Comparison of ENCODE assay signal across 8 cellular contexts in the genomic region with DNA sequence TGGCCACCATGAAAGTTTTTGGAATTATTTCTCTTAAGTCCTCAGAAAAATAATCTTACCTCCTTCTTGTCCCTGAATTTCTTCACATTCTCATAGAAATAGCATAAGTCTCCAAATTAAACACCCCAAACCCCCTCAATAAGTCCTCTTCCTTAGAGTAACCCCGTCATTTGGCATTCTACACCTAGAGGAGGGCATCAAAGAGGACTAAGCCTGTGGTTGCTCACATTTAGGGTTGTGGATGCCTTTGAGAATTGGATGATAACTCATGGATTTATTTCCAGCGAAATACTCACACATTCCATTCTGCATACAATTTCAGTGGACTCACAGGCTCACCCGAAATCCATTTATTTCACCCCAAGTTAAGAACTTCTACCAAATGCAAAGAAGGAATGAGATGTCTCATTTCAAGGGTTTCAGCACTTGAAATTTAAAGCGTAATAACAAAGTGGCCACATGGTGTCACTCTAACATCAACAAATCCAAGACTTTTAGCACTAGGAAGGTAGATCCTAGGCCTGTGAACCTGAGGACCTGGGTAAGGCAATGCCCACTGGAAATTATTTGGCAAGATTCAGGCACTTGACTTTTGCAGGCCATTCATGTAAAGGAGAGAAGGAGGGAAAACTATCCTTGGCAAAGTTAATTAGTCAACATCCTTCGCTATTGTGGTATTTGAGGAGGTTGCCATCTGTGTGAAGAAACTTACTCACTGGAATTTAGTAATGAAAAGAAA. TPM values are rescaled to one million over a fixed set of nuclear protein-coding genes. Genes with fewer than 3 reads are reported as not detected.
DNase-seq lines count a peak whose midpoint lies in the region; ATAC-seq and TF ChIP-seq lines count a peak whose summit lies in the region.

No MANE protein-coding gene starts in this region.

- H3K4me3 ChIP-seq in ovary, result no peak overlapping the region

- no peaks in the 10 kb centered on the region for H3K27me3 ChIP-seq in ovary

- no peak overlapping the region for H3K4me3 Mint-ChIP-seq in activated B cell treated with CpG ODN at 0.5 μM for 24 hours

- POLR2A ChIA-PET in activated B cell treated with CpG ODN at 0.5 μM for 24 hours (lab: Charles Lee), result no interaction called here

- no peaks in the 10 kb centered on the region for H3K4me1 ChIP-seq in ovary (ENCODE audit: insufficient read depth)

- H3K27me3 Mint-ChIP-seq in activated B cell treated with CpG ODN at 0.5 μM for 24 hours, result peaks cover 12% of the 10 kb centered on the region

- intact Hi-C loops in activated B cell treated with CpG ODN at 0.5 μM for 24 hours (cut with micrococcal nuclease) (loop anchor here (1.0 to 10.0 kb wide), 8 partner anchors 88 to 1561 kb away; no protein-coding TSS in a partner anchor), ovary (cut with DNase I) (loop anchor here (5.0 to 10.0 kb wide), 2 partner anchors 779 to 781 kb away; no protein-coding TSS in a partner anchor), posterior vena cava (cut with DNase I) (loop anchor here (10.0 kb wide), 2 partner anchors 91 to 781 kb away; no protein-coding TSS in a partner anchor)

- H3K27ac Mint-ChIP-seq in activated B cell treated with CpG ODN at 0.5 μM for 24 hours, result no peak overlapping the region

- H3K9me3 ChIP-seq in ovary, result no peaks in the 10 kb centered on the region

- no peak for TF ChIP-seq EP300 in ovary (IDR thresholded peaks at IDR 0.05)

- WGBS in ovary, 3 donors, result 29 to 34% (median 31%) methylated on average over 5 of the region's 5 CpGs

- no peaks in the 10 kb centered on the region for H3K36me3 Mint-ChIP-seq in activated B cell treated with CpG ODN at 0.5 μM for 24 hours (ENCODE audit: low read depth)

- no peak for TF ChIP-seq POLR2A in ovary (IDR thresholded peaks at IDR 0.05)

- no peaks in the 10 kb centered on the region for H3K36me3 ChIP-seq in ovary

- no peak for TF ChIP-seq CTCF in activated B cell treated with CpG ODN at 0.5 μM for 24 hours (IDR thresholded peaks at IDR 0.05)
- peak in 2 of 3 donors; percentile 25 to 50 for TF ChIP-seq CTCF in ovary (IDR thresholded peaks at IDR 0.05)

- no peak overlapping the region for H3K27ac ChIP-seq in ovary

- CTCF ChIA-PET in activated B cell treated with CpG ODN at 0.5 μM for 24 hours (lab: Charles Lee), result interaction anchor here (0.7 to 1.7 kb wide), 2 partner anchors 87 to 778 kb away, joined by 3 to 5 read pairs; no protein-coding TSS in a partner anchor

- ATAC-seq in HG02938 (IDR thresholded peaks at IDR 0.05; ENCODE audit: unreplicated experiment), result peak; percentile 61
- ATAC-seq in activated B cell treated with CpG ODN at 0.5 μM for 24 hours (ENCODE audit: low read depth), result peak; percentile 31

- H3K9me3 Mint-ChIP-seq in activated B cell treated with CpG ODN at 0.5 μM for 24 hours, result no peaks in the 10 kb centered on the region

- H3K4me1 Mint-ChIP-seq in activated B cell treated with CpG ODN at 0.5 μM for 24 hours, result no peaks in the 10 kb centered on the region

- DNase-seq in 8988T (peak; percentile 18), ELR (ENCODE audit: low read depth) (peak; percentile 66), NCI-H2196 treated with DMSO at 0.1 percent for 48 hours (lab: John Stamatoyannopoulos, UW; ENCODE audit: unreplicated experiment) (peak; percentile 67), activated B cell treated with CpG ODN at 0.5 μM for 24 hours (no peak), foreskin melanocyte (peak; percentile 50), ovary (peak in 1 of 5 donors; percentile 23), posterior vena cava (ENCODE audit: low spot score) (no peak)

RNA-seq across cellular contexts. Expression of a gene that starts 24.6 kb away (rescaled TPM):
- total RNA-seq in activated B cell treated with CpG ODN at 0.5 μM for 24 hours, result not detected in 2 replicates
- not detected for total RNA-seq in ovary
- polyA plus RNA-seq in ovary, result not detected
- total RNA-seq in posterior vena cava, result not detected

RNA-seq across cellular contexts. Expression of a gene that starts 51.3 kb away (rescaled TPM):
- not detected in 2 replicates for total RNA-seq in activated B cell treated with CpG ODN at 0.5 μM for 24 hours
- total RNA-seq in ovary, result not detected
- not detected for polyA plus RNA-seq in ovary
- total RNA-seq in posterior vena cava, result not detected

Comparison
In these comparisons a context has a peak if more than half of its experiments do, and no peak if none do; other contexts are left out.
1. DNase-seq: peak in 8988T (single experiment), ELR (single experiment), NCI-H2196 treated with DMSO at 0.1 percent for 48 hours (single experiment) and foreskin melanocyte (single experiment); none in activated B cell treated with CpG ODN at 0.5 μM for 24 hours (single experiment) and posterior vena cava (single experiment).